2 cellular contexts compared by ENCODE assay signal in genomic region chr7:78503301-78503700, GRCh38.
DNase-seq lines count a peak whose midpoint lies in the region; ATAC-seq, FAIRE-seq and TF ChIP-seq lines count a peak whose summit lies in the region.
"Not testable (repeated sequence)": the region's sequence is repeated elsewhere in the genome, so short reads cannot be mapped to it uniquely, and the experiment has no call there.

No MANE protein-coding gene starts in this region.

- not testable (repeated sequence) for H3K27ac ChIP-seq in astrocyte (ENCODE audit: low read depth, low read length); HepG2 (ENCODE audit: extremely low read length, insufficient read depth, low read length)

- ATAC-seq in HepG2, result not testable (repeated sequence)

- not testable (repeated sequence) for H3K36me3 Mint-ChIP-seq in astrocyte (ENCODE audit: low read depth, unreplicated experiment)

- H3K27ac Mint-ChIP-seq in astrocyte (ENCODE audit: unreplicated experiment), result not testable (repeated sequence)

- DNase-seq in astrocyte (ENCODE audit: low read depth); HepG2 (ENCODE audit: low spot score): not testable (repeated sequence)

- TF ChIP-seq EP300 in HepG2 (IDR thresholded peaks at IDR 0.05; ENCODE audit: low read depth in 2 of 2, low read length in 2 of 2); HepG2 (CRISPR knock-in tag; IDR thresholded peaks at IDR 0.05; ENCODE audit: borderline replicate concordance): not testable (repeated sequence)

- H3K4me1 ChIP-seq in astrocyte (ENCODE audit: insufficient read depth, low read length); HepG2 (ENCODE audit: insufficient read depth, low read length): not testable (repeated sequence)

- H3K27me3 Mint-ChIP-seq in astrocyte (ENCODE audit: low read depth, unreplicated experiment), result not testable (repeated sequence)

- H2AFZ ChIP-seq in astrocyte (ENCODE audit: low read depth, low read length); HepG2 (ENCODE audit: low read length): not testable (repeated sequence)

- not testable (repeated sequence) for BruUV-seq in HepG2 (replicated peaks; lab: Mats Ljungman, UMichigan)

- intact Hi-C loops in HepG2 (cut with micrococcal nuclease; ENCODE audit: unreplicated experiment), result not testable (repeated sequence)

- H3K9ac ChIP-seq in astrocyte (ENCODE audit: low read length); HepG2 (ENCODE audit: insufficient read depth, low read depth, low read length): not testable (repeated sequence)

- H3K27me3 ChIP-seq in astrocyte (ENCODE audit: insufficient read depth, low read length); HepG2 (ENCODE audit: control insufficient read depth in 1 of 2, insufficient read depth in 2 of 2, low read length in 2 of 2): not testable (repeated sequence)

- WGBS in HepG2 (ENCODE audit: low lambda C conversion rate), result 17% methylated on average over 2 of the region's 2 CpGs

- in situ Hi-C loops in HepG2 (cut with HindIII; ENCODE audit: extremely low pct_ligation_motif_present, low pct_unique_long_range_greater_than_20kb), result not testable (repeated sequence)

- TF ChIP-seq POLR2A in HepG2 (IDR thresholded peaks at IDR 0.05; ENCODE audit: insufficient read depth in 1 of 2, low read depth in 2 of 2, low read length in 2 of 2), result not testable (repeated sequence)

- not testable (repeated sequence) for TF ChIP-seq RAD21 in HepG2 (CRISPR knock-in tag; IDR thresholded peaks at IDR 0.05)

- peak; percentile 29 for FAIRE-seq in astrocyte (lab: Jason Lieb, UNC)
- FAIRE-seq in HepG2 (lab: Jason Lieb, UNC), result not testable (repeated sequence)

- not testable (repeated sequence) for H3K4me3 Mint-ChIP-seq in astrocyte (ENCODE audit: unreplicated experiment)

- H3K79me2 ChIP-seq in astrocyte (ENCODE audit: insufficient read depth, low read length); HepG2 (ENCODE audit: insufficient read depth, low read length): not testable (repeated sequence)

- H3K4me3 ChIP-seq in astrocyte (ENCODE audit: insufficient read depth, low read depth, low read length); HepG2 (replicated peaks in 1 of 3; ENCODE audit: insufficient read depth in 1 of 3, low read depth in 2 of 3, low read length in 3 of 3): not testable (repeated sequence)

- CTCF ChIA-PET in HepG2 (lab: Yijun Ruan, JAX; ENCODE audit: low intra/inter-chr PET ratio, low total read pairs), result not testable (repeated sequence)

- H3K36me3 ChIP-seq in astrocyte (ENCODE audit: insufficient read depth, low read length); HepG2 (replicated peaks in 1 of 2; ENCODE audit: control insufficient read depth in 1 of 2, insufficient read depth in 2 of 2, low read length in 2 of 2): not testable (repeated sequence)

- not testable (repeated sequence) for H3K9me3 Mint-ChIP-seq in astrocyte (ENCODE audit: unreplicated experiment)

- not testable (repeated sequence) for H3K4me2 ChIP-seq in astrocyte (ENCODE audit: low read length); HepG2 (ENCODE audit: low read depth, low read length)

- not testable (repeated sequence) for H4K20me1 ChIP-seq in astrocyte (ENCODE audit: insufficient read depth, low read length); HepG2 (ENCODE audit: insufficient read depth, low read length)

- peaks cover 13% of the 10 kb centered on the region for H3K4me1 Mint-ChIP-seq in astrocyte (ENCODE audit: low read depth, unreplicated experiment)

- POLR2A ChIA-PET in HepG2 (lab: Yijun Ruan, JAX), result not testable (repeated sequence)

- not testable (repeated sequence) for H3K9me3 ChIP-seq in astrocyte (ENCODE audit: insufficient read depth, low read depth, low read length); HepG2 (ENCODE audit: low read length)

- not testable (repeated sequence) for TF ChIP-seq CTCF in astrocyte (IDR thresholded peaks at IDR 0.05; ENCODE audit: insufficient read depth, low read depth, low read length); HepG2 (CRISPR knock-in tag; IDR thresholded peaks at IDR 0.05)

TF ChIP-seq in HepG2, 621 proteins besides CTCF, POLR2A, EP300 and RAD21:
- TF ChIP-seq HNRNPK (IDR thresholded peaks at IDR 0.05; ENCODE audit: low read depth, low read length, poor library complexity, severe bottlenecking), result peak; percentile 91
